22 cellular contexts compared by ENCODE assay signal in the genomic region with DNA sequence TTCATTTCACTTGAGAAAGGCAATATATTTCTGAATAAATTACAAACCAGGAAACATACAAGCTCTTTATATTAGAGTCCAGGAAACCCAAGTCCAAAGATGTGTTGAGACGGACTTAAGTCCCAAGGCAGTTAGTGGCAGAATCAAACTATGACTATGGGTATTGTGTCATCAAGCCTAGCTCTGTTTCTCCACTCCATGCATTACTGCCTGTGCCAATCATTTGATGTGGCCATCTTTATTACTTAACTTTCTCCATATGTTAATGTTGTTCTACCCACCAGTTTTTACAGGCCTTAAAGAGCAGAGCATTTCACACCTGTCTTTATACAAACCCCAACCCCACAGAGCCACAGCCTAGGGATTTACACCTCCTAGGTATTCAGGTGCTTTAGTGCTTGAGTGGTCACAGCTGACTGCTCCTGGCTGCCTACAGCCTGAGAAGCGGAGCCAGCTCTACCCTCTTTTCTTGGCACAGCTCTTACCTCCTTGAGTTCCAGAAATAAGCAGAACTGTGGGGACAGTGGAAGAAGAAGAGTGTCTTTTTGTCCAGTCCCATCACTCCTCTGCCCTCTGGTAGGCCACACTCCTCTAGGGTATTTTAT.
A peak's percentile ranks its signal among the peaks of the same experiment; 100 is the strongest.
DNase-seq lines count a peak whose midpoint lies in the region; ATAC-seq and TF ChIP-seq lines count a peak whose summit lies in the region.
"Had no signal": no experiment of that assay in that cellular context is flagged by ENCODE, and none has a peak within 500 bp of the region (broad histone marks: within the 10 kb centered on the region; RNA-seq: fewer than 3 reads in every experiment).

No MANE protein-coding gene starts in this region.

- H3K4me2 ChIP-seq in Loucy (ENCODE audit: low read depth, low read length, poor library complexity, severe bottlenecking) (peak overlapping the region; percentile 45), mesendoderm (ENCODE audit: low read length) (no peak overlapping the region)
- H3K4me2 ChIP-seq: hepatocyte had no signal

- H3K9ac ChIP-seq in Loucy (ENCODE audit: low read depth, low read length, poor library complexity, severe bottlenecking) (peak overlapping the region; percentile 16), mesendoderm (ENCODE audit: low read length) (no peak overlapping the region)

- H3K27me3 ChIP-seq in Loucy (ENCODE audit: insufficient read depth, low read length, poor library complexity, severe bottlenecking): no peaks in the 10 kb centered on the region
- H3K27me3 ChIP-seq in mesendoderm (ENCODE audit: insufficient read depth, low read length, poor library complexity): no peaks in the 10 kb centered on the region
- H3K27me3 ChIP-seq: foreskin keratinocyte, hepatocyte, stomach had no signal

- no peaks in the 10 kb centered on the region for H3F3A ChIP-seq in Loucy (ENCODE audit: low read depth)

- no peak overlapping the region for H2BK5ac ChIP-seq in mesendoderm (ENCODE audit: low read length)

- no peak overlapping the region for H3K18ac ChIP-seq in mesendoderm (ENCODE audit: low read length)

- H2AK5ac ChIP-seq in mesendoderm (ENCODE audit: low read length): no peak overlapping the region

- no peak overlapping the region for H3K27ac ChIP-seq in mesendoderm (ENCODE audit: low read depth, low read length)
- H3K27ac ChIP-seq: foreskin keratinocyte, hepatocyte, stomach had no signal

- no peak overlapping the region for H2AFZ ChIP-seq in Loucy (ENCODE audit: low read length)
- H2AFZ ChIP-seq: hepatocyte had no signal

- no peak overlapping the region for H4K5ac ChIP-seq in mesendoderm (ENCODE audit: low read length)

- no peak overlapping the region for H2BK15ac ChIP-seq in mesendoderm (replicated peaks; ENCODE audit: low read depth)

- no peaks in the 10 kb centered on the region for H3K79me2 ChIP-seq in Loucy (ENCODE audit: insufficient read depth, low read length)
- no peaks in the 10 kb centered on the region for H3K79me2 ChIP-seq in mesendoderm (ENCODE audit: control insufficient read depth, insufficient read depth, low read length)
- H3K79me2 ChIP-seq: hepatocyte had no signal

- WGBS in mesendoderm (ENCODE audit: extremely low coverage, insufficient coverage, low lambda C conversion rate): no CpG with 5 or more reads among the region's 2 CpGs

- H2BK120ac ChIP-seq in mesendoderm (ENCODE audit: low read depth, low read length): no peak overlapping the region

- TF ChIP-seq CTCF in Loucy (conservative IDR thresholded peaks at IDR 0.05; ENCODE audit: low read length): no peak

- H3K4ac ChIP-seq in mesendoderm (ENCODE audit: low read depth, low read length): no peak overlapping the region

- H3K4me3 ChIP-seq in Loucy (ENCODE audit: low read length, poor library complexity, severe bottlenecking) (peak overlapping the region; percentile 2), mesendoderm (ENCODE audit: low read length) (no peak overlapping the region)
- H3K4me3 ChIP-seq: hepatocyte, stomach had no signal

- no peak overlapping the region for H3K23ac ChIP-seq in mesendoderm (ENCODE audit: low read length)

- no peaks in the 10 kb centered on the region for H3K9me2 ChIP-seq in Loucy (replicated peaks; ENCODE audit: low read depth, low read length)

- no peak overlapping the region for H3K56ac ChIP-seq in mesendoderm (ENCODE audit: low read length)

- ATAC-seq in left lobe of liver (no peak), HG03457 (IDR thresholded peaks at IDR 0.05; ENCODE audit: unreplicated experiment) (no peak), GM21786 (IDR thresholded peaks at IDR 0.05; ENCODE audit: unreplicated experiment) (no peak)
- ATAC-seq: activated CD8-positive, alpha-beta T cell treated with anti-CD3 and anti-CD28 coated beads for 36 hours; activated T-cell treated with anti-CD3 and anti-CD28 coated beads, Interleukin-2, amount 50 U/mL, for 4 hours; CD8-positive, alpha-beta T cell; foreskin keratinocyte; HCT116; SK-N-SH treated with all-trans-retinoic acid at 6 μM for 48 hours had no signal

- no peaks in the 10 kb centered on the region for H4K20me1 ChIP-seq in Loucy (ENCODE audit: insufficient read depth, low read length, poor library complexity, severe bottlenecking)

- no peak overlapping the region for H4K8ac ChIP-seq in mesendoderm (ENCODE audit: low read depth, low read length)

- H3K9me3 ChIP-seq in Loucy (ENCODE audit: insufficient read depth, low read depth, low read length): peaks cover 19% of the 10 kb centered on the region; the same call in 1 of the 2 replicates

- no peaks in the 10 kb centered on the region for H3K36me3 ChIP-seq in Loucy (ENCODE audit: insufficient read depth, low read length)
- H3K36me3 ChIP-seq in mesendoderm (ENCODE audit: control insufficient read depth, insufficient read depth, low read length): no peaks in the 10 kb centered on the region
- H3K36me3 ChIP-seq: stomach had no signal

- DNase-seq in NCI-H187 (lab: John Stamatoyannopoulos, UW) (peak; percentile 6 to 10), NCI-H526 treated with DMSO at 0.1 percent for 48 hours (lab: John Stamatoyannopoulos, UW) (peak; percentile 32), mesendoderm (peak; percentile 34), left lobe of liver (ENCODE audit: low spot score) (no peak)
- DNase-seq: activated CD4-positive, CD25-positive, alpha-beta regulatory T cell; activated CD8-positive, alpha-beta T cell treated with anti-CD3 and anti-CD28 coated beads for 36 hours; activated naive CD4-positive, alpha-beta T cell treated with anti-CD3 and anti-CD28 coated beads, Interleukin-2, amount 10 ng/mL, durations not matched to agents 7 days and 5 days; activated T-cell treated with anti-CD3 and anti-CD28 coated beads, Interleukin-2, amount 50 U/mL, for 4 hours; CD8-positive, alpha-beta T cell; DND-41; foreskin keratinocyte; NCI-H2081; nucleus accumbens; RPMI8226; stomach; T-helper 9 cell had no signal

- peaks cover 28% of the 10 kb centered on the region for H3K4me1 ChIP-seq in Loucy (ENCODE audit: insufficient read depth, low read length, poor library complexity, severe bottlenecking)
- H3K4me1 ChIP-seq in mesendoderm (ENCODE audit: control insufficient read depth, low read depth, low read length): peaks cover 4% of the 10 kb centered on the region
- H3K4me1 ChIP-seq: foreskin keratinocyte, stomach had no signal

- H3K79me1 ChIP-seq in mesendoderm (ENCODE audit: low read length): no peaks in the 10 kb centered on the region
